In genomic region chr10:49139866-49140195, GRCh38 we compare ENCODE assay signal across 8 cellular contexts. TPM values are rescaled to one million over a fixed set of nuclear protein-coding genes. Genes with fewer than 3 reads are reported as not detected.
DNase-seq lines count a peak whose midpoint lies in the region; ATAC-seq and TF ChIP-seq lines count a peak whose summit lies in the region.

No MANE protein-coding gene starts in this region.

- H3K36me3 ChIP-seq in BJ (ENCODE audit: control insufficient read depth, insufficient read depth, low read length) (no peaks in the 10 kb centered on the region), osteoblast (ENCODE audit: insufficient read depth, low read length) (no peaks in the 10 kb centered on the region)

- H3K4me3 ChIP-seq in BJ (ENCODE audit: low read depth, low read length) = no peak overlapping the region
- peak overlapping the region; percentile 43 for H3K4me3 ChIP-seq in osteoblast (ENCODE audit: insufficient read depth, low read length)

- peak overlapping the region; percentile 98 for H3K27ac ChIP-seq in osteoblast (ENCODE audit: low read depth, low read length)

- DNase-seq in BJ (ENCODE audit: low read depth) = peak; percentile 83
- peak; percentile 99 for DNase-seq in HT1080 (ENCODE audit: low read depth)
- peak; percentile 42 for DNase-seq in dedifferentiated amniotic fluid mesenchymal stem cell (ENCODE audit: extremely low spot score)
- peak; percentile 96 for DNase-seq in osteoblast (ENCODE audit: insufficient read length, low spot score, missing footprints)
- no peak for DNase-seq in NCI-H446 treated with DMSO at 0.1 percent for 48 hours (lab: John Stamatoyannopoulos, UW)
- no peak for DNase-seq in COR-L47 (lab: John Stamatoyannopoulos, UW)
- DNase-seq in GDM1 (lab: John Stamatoyannopoulos, UW) = no peak

- POLR2A ChIA-PET in BJ (lab: Charles Lee) = interaction anchor here (0.6 kb wide), 1 partner anchor 10 kb away, joined by 3 read pairs; no protein-coding TSS in a partner anchor

- H3K27me3 ChIP-seq in BJ (ENCODE audit: control insufficient read depth, insufficient read depth, low read length) (no peaks in the 10 kb centered on the region; the same call in 1 of the 2 replicates), osteoblast (ENCODE audit: insufficient read depth, low read length) (no peaks in the 10 kb centered on the region)

- H3K4me2 ChIP-seq in osteoblast (ENCODE audit: insufficient read depth, low read length) = peak overlapping the region; percentile 71

- H3K9me3 ChIP-seq in osteoblast (ENCODE audit: low read depth, low read length) = no peaks in the 10 kb centered on the region

- no peak for ATAC-seq in GM21723 (IDR thresholded peaks at IDR 0.05; ENCODE audit: unreplicated experiment)

- no peaks in the 10 kb centered on the region for H3K79me2 ChIP-seq in osteoblast (ENCODE audit: insufficient read depth, low read length)

- H4K20me1 ChIP-seq in osteoblast (ENCODE audit: insufficient read depth, low read length) = no peaks in the 10 kb centered on the region

- TF ChIP-seq CTCF in BJ (IDR thresholded peaks at IDR 0.05; ENCODE audit: insufficient read depth, low read depth, low read length) = no peak
- TF ChIP-seq CTCF in osteoblast (IDR thresholded peaks at IDR 0.05; ENCODE audit: extremely low read depth, low read depth, low read length) = no peak

- CTCF ChIA-PET in BJ (lab: Yijun Ruan, JAX) = interaction anchor here (2.5 to 3.1 kb wide), 2 partner anchors 22 to 25 kb away, joined by 6 to 11 read pairs; no protein-coding TSS in a partner anchor

- peak overlapping the region; percentile 5 for H2AFZ ChIP-seq in osteoblast (ENCODE audit: low read length)

- H3K4me1 ChIP-seq in osteoblast (ENCODE audit: insufficient read depth, low read length) = peaks cover 34% of the 10 kb centered on the region

RNA-seq across cellular contexts. Expression of gene FAM170B, which starts 6.0 kb away (rescaled TPM):
- polyA plus RNA-seq in BJ (2011; rRNA removed) = not detected in 2 replicates
- not detected in 2 replicates for polyA minus RNA-seq in BJ (2011; rRNA and poly(A)+ RNA removed)
- total RNA-seq in HT1080 (2014; rRNA removed; shearing (Covaris generic)) = not detected in 2 replicates
- not detected in 2 replicates for polyA plus RNA-seq in HT1080 (2015; cell fraction: cytosol; rRNA removed)
- not detected in 2 replicates for polyA plus RNA-seq in HT1080 (2015; cell fraction: nucleus; rRNA removed)
- total RNA-seq in osteoblast = not detected in 2 replicates

RNA-seq across cellular contexts. Expression of gene VSTM4, which starts 24.5 kb away (rescaled TPM):
- 2.8 and 4.4 TPM in 2 replicates for polyA plus RNA-seq in BJ (2011; rRNA removed)
- 2.8 and 4.2 TPM in 2 replicates for polyA minus RNA-seq in BJ (2011; rRNA and poly(A)+ RNA removed)
- total RNA-seq in HT1080 (2014; rRNA removed; shearing (Covaris generic)) = 2.2 and 2.7 TPM in 2 replicates
- polyA plus RNA-seq in HT1080 (2015; cell fraction: cytosol; rRNA removed) = 2.5 and 2.6 TPM in 2 replicates
- 1.3 and 2.6 TPM in 2 replicates for polyA plus RNA-seq in HT1080 (2015; cell fraction: nucleus; rRNA removed)
- 10.1 and 14.1 TPM in 2 replicates for total RNA-seq in osteoblast

RNA-seq across cellular contexts. Expression of gene TMEM273, which starts 48.4 kb away (rescaled TPM):
- not detected in 2 replicates for polyA plus RNA-seq in BJ (2011; rRNA removed)
- polyA minus RNA-seq in BJ (2011; rRNA and poly(A)+ RNA removed) = not detected in 2 replicates
- total RNA-seq in HT1080 (2014; rRNA removed; shearing (Covaris generic)) = not detected in 2 replicates
- polyA plus RNA-seq in HT1080 (2015; cell fraction: cytosol; rRNA removed) = not detected in 2 replicates
- polyA plus RNA-seq in HT1080 (2015; cell fraction: nucleus; rRNA removed) = not detected in 2 replicates
- total RNA-seq in osteoblast = 0.59 TPM in 1 of 2 replicates, not detected in the other

Comparison
In these comparisons a context has a peak if more than half of its experiments do, and no peak if none do; other contexts are left out.
1. DNase-seq: peak in BJ (single experiment), HT1080 (single experiment), dedifferentiated amniotic fluid mesenchymal stem cell (single experiment) and osteoblast (single experiment); none in NCI-H446 treated with DMSO at 0.1 percent for 48 hours (single experiment), COR-L47 (single experiment) and GDM1 (single experiment).